ENCODE assay signal across 9 cellular contexts in the genomic region with DNA sequence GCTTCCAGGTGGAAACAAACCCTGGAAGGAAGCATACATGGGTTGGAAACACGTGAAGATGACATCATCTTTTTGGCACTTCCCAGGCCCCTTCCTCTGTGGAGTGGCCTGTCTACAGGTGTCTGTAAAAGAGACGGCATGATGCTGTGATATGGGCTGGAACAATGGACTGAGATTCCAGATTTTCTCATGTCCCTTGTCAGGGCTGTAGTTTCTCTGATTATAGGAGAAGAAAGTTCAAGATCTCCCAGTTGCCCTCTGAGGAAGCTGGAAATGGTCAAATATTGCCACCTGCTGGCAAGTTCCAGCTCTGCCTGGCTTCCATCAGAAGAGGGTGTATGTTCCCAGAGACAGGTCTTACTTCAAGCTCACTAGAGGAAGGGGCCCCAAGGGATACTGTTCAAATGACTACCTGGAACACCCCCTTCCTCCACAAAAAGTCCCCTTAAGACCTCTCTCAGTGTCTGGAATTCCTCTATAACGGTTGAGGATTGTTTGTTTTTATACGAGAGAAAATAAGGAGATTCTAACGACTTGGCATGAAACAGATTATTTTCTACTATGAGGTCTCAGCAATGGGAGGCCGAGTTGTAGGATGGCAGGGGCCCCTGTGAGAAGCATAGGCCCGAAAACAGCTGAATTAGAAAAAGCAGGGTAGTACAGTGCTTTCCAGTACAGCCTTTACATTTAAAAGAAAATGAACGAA. TPM values are rescaled to one million over a fixed set of nuclear protein-coding genes. Genes with fewer than 3 reads are reported as not detected.
DNase-seq lines count a peak whose midpoint lies in the region; ATAC-seq, FAIRE-seq and TF ChIP-seq lines count a peak whose summit lies in the region.
"Had no signal": no experiment of that assay in that cellular context is flagged by ENCODE, and none has a peak within 500 bp of the region (broad histone marks: within the 10 kb centered on the region; RNA-seq: fewer than 3 reads in every experiment).

No MANE protein-coding gene starts in this region.

- FAIRE-seq in GM19239 (lab: Jason Lieb, UNC) (peak; percentile 98), H1 (lab: Jason Lieb, UNC) (peak; percentile 94)

- H3K23me2 ChIP-seq in H1 (ENCODE audit: low read depth, low read length) = no peaks in the 10 kb centered on the region

- no peaks in the 10 kb centered on the region for H3K27me3 ChIP-seq in H1 (replicated peaks in 1 of 4; ENCODE audit: control insufficient read depth in 3 of 4, extremely low read depth in 1 of 4, insufficient read depth in 3 of 4, low read length in 3 of 4)

- no peak overlapping the region for H3K9ac ChIP-seq in H1 (replicated peaks in 1 of 4; ENCODE audit: extremely low read depth in 1 of 4, low read depth in 3 of 4, low read length in 3 of 4)

- H3K36me3 Mint-ChIP-seq in CD14-positive monocyte = no peaks in the 10 kb centered on the region
- no peaks in the 10 kb centered on the region for H3K36me3 Mint-ChIP-seq in activated CD8-positive, alpha-beta T cell treated with anti-CD3 and anti-CD28 coated beads for 36 hours (ENCODE audit: low read depth)

- no peaks in the 10 kb centered on the region for H3K36me3 ChIP-seq in H1 (ENCODE audit: control insufficient read depth in 2 of 4, insufficient read depth in 4 of 4, low read length in 3 of 4)

- H4K8ac ChIP-seq in H1 (ENCODE audit: extremely low read depth, insufficient read depth, low read length) = no peak overlapping the region

- H2BK12ac ChIP-seq in H1 (ENCODE audit: low read depth, low read length) = no peak overlapping the region

- DNase-seq in CD14-positive monocyte (ENCODE audit: low spot score) (peak; percentile 66), GM19239 (ENCODE audit: insufficient read length, low spot score) (peak; percentile 52), NCI-H748 treated with DMSO at 0.1 percent for 48 hours (lab: John Stamatoyannopoulos, UW) (peak; percentile 58), H1 (ENCODE audit: low read depth in 1 of 2, low spot score in 2 of 2) (peak in 1 of 2 experiments; percentile 85), midbrain (lab: John Stamatoyannopoulos, UW) (peak; percentile 84)
- DNase-seq in activated CD8-positive, alpha-beta T cell treated with anti-CD3 and anti-CD28 coated beads for 36 hours = peak; percentile 89
- DNase-seq in stimulated activated CD8-positive, alpha-beta memory T cell treated with anti-CD3 and anti-CD28 coated beads, Interleukin-7, amount 100 ng/mL, for 24 hours (ENCODE audit: low read depth) = peak; percentile 56

- H2BK20ac ChIP-seq in H1 (ENCODE audit: low read length) = no peak overlapping the region

- POLR2A ChIA-PET in activated CD8-positive, alpha-beta T cell treated with anti-CD3 and anti-CD28 coated beads for 36 hours (lab: Charles Lee) = interaction anchor here (0.6 to 1.9 kb wide), 14 partner anchors 13 to 116 kb away, joined by 3 to 13 read pairs (median 4); a partner anchor contains a TSS
- POLR2A ChIA-PET in H1 (lab: Charles Lee; ENCODE audit: partially characterized antibody) = interaction anchor here (1.0 to 2.0 kb wide), 2 partner anchors 39 to 116 kb away, joined by 3 to 11 read pairs; no protein-coding TSS in a partner anchor

- H2BK120ac ChIP-seq in H1 (replicated peaks; ENCODE audit: low read depth, low read length) = no peak overlapping the region

- H4K5ac ChIP-seq in H1 (ENCODE audit: insufficient read length, low read depth, low read length) = no peak overlapping the region

- H2BK15ac ChIP-seq in H1 (ENCODE audit: low read length) = no peak overlapping the region

- no peaks in the 10 kb centered on the region for H4K20me1 ChIP-seq in H1 (replicated peaks in 1 of 2; ENCODE audit: control insufficient read depth in 1 of 2, insufficient read depth in 2 of 2, low read length in 2 of 2)

- H3K79me2 ChIP-seq in H1 (ENCODE audit: control insufficient read depth in 1 of 2, insufficient read depth in 2 of 2, low read length in 2 of 2) = no peaks in the 10 kb centered on the region

- no peak overlapping the region for H3K14ac ChIP-seq in H1 (ENCODE audit: insufficient read length)

- CTCF ChIA-PET in activated CD8-positive, alpha-beta T cell treated with anti-CD3 and anti-CD28 coated beads for 36 hours (lab: Charles Lee) = interaction anchor here (0.7 to 12.2 kb wide), 68 partner anchors 8 to 465 kb away, joined by 3 to 413 read pairs (median 6); a partner anchor contains a TSS
- CTCF ChIA-PET in H1 (lab: Charles Lee; ENCODE audit: partially characterized antibody) = interaction anchor here (0.7 to 20.0 kb wide), 47 partner anchors 8 to 487 kb away, joined by 3 to 810 read pairs (median 4); a partner anchor contains a TSS

- no peak overlapping the region for H3K4ac ChIP-seq in H1 (replicated peaks; ENCODE audit: insufficient read length, low read depth, low read length)

- 59% methylated on average over 8 of the region's 8 CpGs; no CpG with 5 or more reads in 1 of the 2 experiments for WGBS in H1 (ENCODE audit: extremely low coverage in 1 of 2, insufficient coverage in 1 of 2, insufficient read length in 1 of 2, insufficient replicate concordance in 2 of 2, low coverage in 1 of 2, low lambda C conversion rate in 2 of 2, missing lambda C conversion rate in 1 of 2), 2 experiments

- H3K27me3 Mint-ChIP-seq in CD14-positive monocyte (ENCODE audit: low read depth in 3 of 3) = peaks cover 0 to 2% (median 0%) of the 10 kb centered on the region in 3 donors
- no peaks in the 10 kb centered on the region for H3K27me3 Mint-ChIP-seq in activated CD8-positive, alpha-beta T cell treated with anti-CD3 and anti-CD28 coated beads for 36 hours

- peak overlapping the region; percentile 31; the same call in 1 of the 2 replicates for H2AFZ ChIP-seq in H1 (ENCODE audit: low read length)

- H3K4me1 Mint-ChIP-seq in CD14-positive monocyte = peaks cover 15% of the 10 kb centered on the region
- peaks cover 17% of the 10 kb centered on the region for H3K4me1 Mint-ChIP-seq in activated CD8-positive, alpha-beta T cell treated with anti-CD3 and anti-CD28 coated beads for 36 hours (ENCODE audit: low read depth)

- H3K9me3 Mint-ChIP-seq in CD14-positive monocyte = no peaks in the 10 kb centered on the region
- no peaks in the 10 kb centered on the region for H3K9me3 Mint-ChIP-seq in activated CD8-positive, alpha-beta T cell treated with anti-CD3 and anti-CD28 coated beads for 36 hours
- H3K9me3 Mint-ChIP-seq: T-helper 1 cell treated with Interleukin-12 subunit alpha and Interleukin-12 subunit beta and Interleukin-4 antibody, amounts not matched to agents 30 μg/mL and 1 μg/mL, for 36 hours had no signal

- peak; percentile 91 for TF ChIP-seq CTCF in CD14-positive monocyte (IDR thresholded peaks at IDR 0.05)
- peak; percentile 92 for TF ChIP-seq CTCF in activated CD8-positive, alpha-beta T cell treated with anti-CD3 and anti-CD28 coated beads for 36 hours (IDR thresholded peaks at IDR 0.05)
- peak; percentile 64 to 95 (median 92) for TF ChIP-seq CTCF in H1 (IDR thresholded peaks at IDR 0.05; ENCODE audit: control extremely low read depth in 1 of 3, insufficient read depth in 1 of 3, low read depth in 1 of 3, low read length in 3 of 3)

- H3K9me3 ChIP-seq in H1 (ENCODE audit: insufficient read depth in 2 of 2, low read depth in 1 of 2, low read length in 1 of 2) = no peaks in the 10 kb centered on the region

- H3K27ac Mint-ChIP-seq in CD14-positive monocyte = peak overlapping the region in 1 of 7 donors; percentile 44
- no peak overlapping the region for H3K27ac Mint-ChIP-seq in activated CD8-positive, alpha-beta T cell treated with anti-CD3 and anti-CD28 coated beads for 36 hours
- H3K27ac Mint-ChIP-seq: T-helper 1 cell treated with Interleukin-12 subunit alpha and Interleukin-12 subunit beta and Interleukin-4 antibody, amounts not matched to agents 30 μg/mL and 1 μg/mL, for 36 hours had no signal

- no peak overlapping the region for H2AK5ac ChIP-seq in H1 (ENCODE audit: low read depth, low read length)

- no peak overlapping the region for H3K4me3 ChIP-seq in H1 (ENCODE audit: extremely low read depth in 1 of 4, insufficient read depth in 2 of 4, low read depth in 3 of 4, low read length in 4 of 4)

- no peak overlapping the region for H3K4me2 ChIP-seq in H1 (ENCODE audit: insufficient read depth in 1 of 2, low read depth in 2 of 2, low read length in 2 of 2)

- no peak for TF ChIP-seq POLR2A in H1 (IDR thresholded peaks at IDR 0.05; ENCODE audit: control extremely low read depth in 1 of 2, low read depth in 2 of 2, low read length in 2 of 2)

- no peaks in the 10 kb centered on the region for H3K79me1 ChIP-seq in H1 (ENCODE audit: low read depth, low read length)

- H3K27ac ChIP-seq in H1 (ENCODE audit: low read depth, low read length) = no peak overlapping the region

- intact Hi-C loops in CD14-positive monocyte (cut with micrococcal nuclease) = loop anchor here (1.0 to 2.0 kb wide), 4 partner anchors 39 to 114 kb away; no protein-coding TSS in a partner anchor
- intact Hi-C loops in activated CD8-positive, alpha-beta T cell treated with anti-CD3 and anti-CD28 coated beads for 36 hours (cut with micrococcal nuclease) = loop anchor here (1.0 kb wide), 1 partner anchor 39 kb away; no protein-coding TSS in a partner anchor

- H3K4me1 ChIP-seq in H1 (replicated peaks in 1 of 4; ENCODE audit: control insufficient read depth in 3 of 4, insufficient read depth in 4 of 4, low read length in 3 of 4) = no peaks in the 10 kb centered on the region; a peak in 1 of 7 replicates

- H3K4me3 Mint-ChIP-seq in CD14-positive monocyte = no peak overlapping the region
- H3K4me3 Mint-ChIP-seq in activated CD8-positive, alpha-beta T cell treated with anti-CD3 and anti-CD28 coated beads for 36 hours = no peak overlapping the region
- H3K4me3 Mint-ChIP-seq: T-helper 1 cell treated with Interleukin-12 subunit alpha and Interleukin-12 subunit beta and Interleukin-4 antibody, amounts not matched to agents 30 μg/mL and 1 μg/mL, for 36 hours had no signal

- H2BK5ac ChIP-seq in H1 (ENCODE audit: low read depth, low read length) = no peak overlapping the region

- H3K23ac ChIP-seq in H1 (ENCODE audit: insufficient read length) = no peak overlapping the region

- ATAC-seq in HG03432 (IDR thresholded peaks at IDR 0.05; ENCODE audit: unreplicated experiment) = peak; percentile 94
- peak; percentile 97 for ATAC-seq in activated CD8-positive, alpha-beta T cell treated with anti-CD3 and anti-CD28 coated beads for 36 hours

- H4K91ac ChIP-seq in H1 (replicated peaks; ENCODE audit: insufficient read length, low read length) = no peak overlapping the region

- TF ChIP-seq RAD21 in H1 (IDR thresholded peaks at IDR 0.05 in 1 of 2, conservative IDR thresholded peaks at IDR 0.05 in 1 of 2; ENCODE audit: low read depth in 2 of 2, low read length in 2 of 2) = peak; percentile 96 to 99

- TF ChIP-seq EP300 in H1 (IDR thresholded peaks at IDR 0.05; ENCODE audit: borderline replicate concordance in 1 of 2, low read depth in 2 of 2, low read length in 2 of 2) = no peak

- H3K18ac ChIP-seq in H1 (ENCODE audit: extremely low read depth, low read length) = no peak overlapping the region; the same call in 1 of the 2 replicates

- H3K56ac ChIP-seq in H1 (replicated peaks; ENCODE audit: insufficient read length, low read depth, low read length) = no peak overlapping the region

RNA-seq across cellular contexts. Expression of a gene that starts 7.3 kb away (rescaled TPM):
- polyA plus RNA-seq in CD14-positive monocyte (100 to 1,000 TPM in 1 of 2 donors, 10 to 100 TPM in 1; 93.5 to 124 TPM), H1 (2011; rRNA removed) (61.3 and 63.5 TPM in 2 replicates)
- 100 to 1,000 TPM; 328 to 336 TPM for total RNA-seq in activated CD8-positive, alpha-beta T cell treated with anti-CD3 and anti-CD28 coated beads for 36 hours
- 78.6 and 85.2 TPM in 2 replicates for total RNA-seq in H1 (2021; fragmentation: NEBNext Ultra II Directional; extraction: Animal tissue kit (Norgen Biotek cat#: 25700))
- 79.0 TPM for polyA plus RNA-seq in H1 (2011; cell fraction: cytosol; rRNA removed)
- polyA plus RNA-seq in H1 (2011; cell fraction: nucleus; rRNA removed) = 88.4 TPM
- 67.7 to 90.0 TPM (median 77.9 TPM) in 4 replicates for polyA plus RNA-seq in H1 (2012, experiment 1 of 2)
- polyA plus RNA-seq in H1 (2012, experiment 2 of 2) = 58.0 TPM
- polyA plus RNA-seq in H1 (2013, experiment 1 of 2) = 48.1 TPM
- polyA plus RNA-seq in H1 (2013, experiment 2 of 2) = 46.3 TPM
- polyA minus RNA-seq in H1 (2011; rRNA and poly(A)+ RNA removed) = 95.6 and 112 TPM in 2 replicates
- 50.6 TPM for polyA minus RNA-seq in H1 (2011; cell fraction: cytosol; rRNA and poly(A)+ RNA removed)
- 65.2 TPM for polyA minus RNA-seq in H1 (2011; cell fraction: nucleus; rRNA and poly(A)+ RNA removed)

RNA-seq across cellular contexts. Expression of a gene that starts 59.1 kb away (rescaled TPM):
- polyA plus RNA-seq in CD14-positive monocyte = 10 to 100 TPM; 68.4 to 84.1 TPM
- 10 to 100 TPM; 33.0 to 34.5 TPM for total RNA-seq in activated CD8-positive, alpha-beta T cell treated with anti-CD3 and anti-CD28 coated beads for 36 hours
- total RNA-seq in H1 (2021; fragmentation: NEBNext Ultra II Directional; extraction: Animal tissue kit (Norgen Biotek cat#: 25700)) = 10.8 and 11.5 TPM in 2 replicates
- polyA plus RNA-seq in H1 (2011; rRNA removed) = 6.4 and 8.4 TPM in 2 replicates
- polyA plus RNA-seq in H1 (2011; cell fraction: cytosol; rRNA removed) = 9.6 TPM
- polyA plus RNA-seq in H1 (2011; cell fraction: nucleus; rRNA removed) = 5.8 TPM
- 9.0 to 9.4 TPM (median 9.1 TPM) in 4 replicates for polyA plus RNA-seq in H1 (2012, experiment 1 of 2)
- polyA plus RNA-seq in H1 (2012, experiment 2 of 2) = 8.2 TPM
- polyA plus RNA-seq in H1 (2013, experiment 1 of 2) = 7.8 TPM
- polyA plus RNA-seq in H1 (2013, experiment 2 of 2) = 7.9 TPM
- 8.5 and 10.7 TPM in 2 replicates for polyA minus RNA-seq in H1 (2011; rRNA and poly(A)+ RNA removed)
- polyA minus RNA-seq in H1 (2011; cell fraction: cytosol; rRNA and poly(A)+ RNA removed) = 4.3 TPM
- 6.9 TPM for polyA minus RNA-seq in H1 (2011; cell fraction: nucleus; rRNA and poly(A)+ RNA removed)
